In genomic region chr12:51419473-51420228, GRCh38 we compare ENCODE assay signal across 13 cellular contexts. TPM values are rescaled to one million over a fixed set of nuclear protein-coding genes. Genes with fewer than 3 reads are reported as not detected.
DNase-seq lines count a peak whose midpoint lies in the region; ATAC-seq and TF ChIP-seq lines count a peak whose summit lies in the region.
"Had no signal": no experiment of that assay in that cellular context is flagged by ENCODE, and none has a peak within 500 bp of the region (broad histone marks: within the 10 kb centered on the region; RNA-seq: fewer than 3 reads in every experiment).

No MANE protein-coding gene starts in this region.

- intact Hi-C loops in heart right ventricle (cut with DNase I): loop anchor here in 8 of 10 donors (2.0 to 10.0 kb wide), 13 partner anchors 113 to 655 kb away; partner anchors contain the start of gene SMIM41 (in 1 of the 8)

- no peaks in the 10 kb centered on the region for H3K9me3 ChIP-seq in heart right ventricle
- H3K9me3 ChIP-seq: thyroid gland had no signal

- H3K4me3 Mint-ChIP-seq in activated naive CD4-positive, alpha-beta T cell treated with anti-CD3 and anti-CD28 coated beads, Interleukin-2, amount 10 ng/mL, durations not matched to agents 7 days and 5 days: no peak overlapping the region
- H3K4me3 Mint-ChIP-seq: naive thymus-derived CD8-positive, alpha-beta T cell had no signal

- peaks cover 0 to 38% (median 16%) of the 10 kb centered on the region in 7 donors for H3K27me3 ChIP-seq in heart right ventricle

- H3K9me3 Mint-ChIP-seq in activated naive CD4-positive, alpha-beta T cell treated with anti-CD3 and anti-CD28 coated beads, Interleukin-2, amount 10 ng/mL, durations not matched to agents 7 days and 5 days: no peaks in the 10 kb centered on the region
- H3K9me3 Mint-ChIP-seq: naive thymus-derived CD8-positive, alpha-beta T cell had no signal

- DNase-seq in DMS153 treated with DMSO at 0.1 percent for 48 hours (lab: John Stamatoyannopoulos, UW; ENCODE audit: unreplicated experiment) (peak; percentile 72), NCI-H1417 (lab: John Stamatoyannopoulos, UW) (peak; percentile 35 to 94 (median 79)), SK-N-DZ (ENCODE audit: low spot score) (peak; percentile 48), iPS-NIHi7 (ENCODE audit: extremely low spot score) (peak; percentile 39), heart right ventricle (no peak)
- DNase-seq in activated naive CD4-positive, alpha-beta T cell treated with anti-CD3 and anti-CD28 coated beads, Interleukin-2, amount 10 ng/mL, durations not matched to agents 7 days and 5 days: no peak
- DNase-seq: central memory CD4-positive, alpha-beta T cell; DMS53; naive thymus-derived CD8-positive, alpha-beta T cell; thyroid gland had no signal

- TF ChIP-seq CTCF in heart right ventricle (IDR thresholded peaks at IDR 0.05): no peak

- H3K36me3 ChIP-seq in heart right ventricle: no peaks in the 10 kb centered on the region
- H3K36me3 ChIP-seq: thyroid gland had no signal

- H3K36me3 Mint-ChIP-seq in activated naive CD4-positive, alpha-beta T cell treated with anti-CD3 and anti-CD28 coated beads, Interleukin-2, amount 10 ng/mL, durations not matched to agents 7 days and 5 days: no peaks in the 10 kb centered on the region
- H3K36me3 Mint-ChIP-seq: naive thymus-derived CD8-positive, alpha-beta T cell had no signal

- H3K4me3 ChIP-seq in heart right ventricle: no peak overlapping the region
- H3K4me3 ChIP-seq: thyroid gland had no signal

- peaks cover 19% of the 10 kb centered on the region for H3K4me1 Mint-ChIP-seq in activated naive CD4-positive, alpha-beta T cell treated with anti-CD3 and anti-CD28 coated beads, Interleukin-2, amount 10 ng/mL, durations not matched to agents 7 days and 5 days

- ATAC-seq in heart right ventricle: no peak
- no peak for ATAC-seq in HG03521 (IDR thresholded peaks at IDR 0.05; ENCODE audit: unreplicated experiment)
- ATAC-seq in GM21529 (IDR thresholded peaks at IDR 0.05; ENCODE audit: unreplicated experiment): no peak
- ATAC-seq: naive thymus-derived CD8-positive, alpha-beta T cell had no signal

- WGBS in heart right ventricle, 2 donors: 39 to 40% methylated on average over 11 of the region's 11 CpGs

- H3K27ac ChIP-seq in heart right ventricle: no peak overlapping the region
- H3K27ac ChIP-seq: KMS-11, thyroid gland had no signal

- H3K27me3 Mint-ChIP-seq in activated naive CD4-positive, alpha-beta T cell treated with anti-CD3 and anti-CD28 coated beads, Interleukin-2, amount 10 ng/mL, durations not matched to agents 7 days and 5 days: peaks cover 30% of the 10 kb centered on the region

- H3K27ac Mint-ChIP-seq in activated naive CD4-positive, alpha-beta T cell treated with anti-CD3 and anti-CD28 coated beads, Interleukin-2, amount 10 ng/mL, durations not matched to agents 7 days and 5 days: no peak overlapping the region

- H3K4me1 ChIP-seq in heart right ventricle: peaks cover 0 to 6% (median 3%) of the 10 kb centered on the region in 9 donors
- H3K4me1 ChIP-seq: thyroid gland had no signal

- CTCF ChIA-PET in activated naive CD4-positive, alpha-beta T cell treated with anti-CD3 and anti-CD28 coated beads, Interleukin-2, amount 10 ng/mL, durations not matched to agents 7 days and 5 days (lab: Charles Lee): interaction anchor here (1.0 to 13.9 kb wide), 9 partner anchors 10 to 600 kb away, joined by 3 to 199 read pairs (median 7); no protein-coding TSS in a partner anchor

RNA-seq across cellular contexts. Expression of gene SLC4A8, which starts 5.0 kb away (rescaled TPM):
- 18.4 and 19.1 TPM in 2 replicates for polyA plus RNA-seq in SK-N-DZ (2014; cell fraction: cytosol; rRNA removed)
- 31.2 and 49.7 TPM in 2 replicates for polyA plus RNA-seq in SK-N-DZ (2014; cell fraction: nucleus; rRNA removed)
- total RNA-seq in heart right ventricle: 1 to 10 TPM in 1 of 10 donors, under 1 TPM in 9; 0.28 to 1.8 (median 0.63) TPM
- polyA plus RNA-seq in heart right ventricle: under 1 TPM; 0.12 to 0.22 TPM

RNA-seq across cellular contexts. Expression of gene GALNT6, which starts 28.4 kb away (rescaled TPM):
- 31.4 and 57.6 TPM in 2 replicates for polyA plus RNA-seq in SK-N-DZ (2014; cell fraction: cytosol; rRNA removed)
- polyA plus RNA-seq in SK-N-DZ (2014; cell fraction: nucleus; rRNA removed): 12.0 and 16.9 TPM in 2 replicates
- total RNA-seq in heart right ventricle: 1 to 10 TPM in 5 of 10 donors, under 1 TPM in 5; 0.23 to 6.3 (median 1.0) TPM
- polyA plus RNA-seq in heart right ventricle: under 1 TPM; 0.15 to 0.57 TPM

Comparison
In these comparisons a context has a peak if more than half of its experiments do, and no peak if none do; other contexts are left out.
1. DNase-seq: peak in DMS153 treated with DMSO at 0.1 percent for 48 hours (single experiment), NCI-H1417 (3 of 3), SK-N-DZ (single experiment) and iPS-NIHi7 (single experiment); none in activated naive CD4-positive, alpha-beta T cell treated with anti-CD3 and anti-CD28 coated beads, Interleukin-2, amount 10 ng/mL, durations not matched to agents 7 days and 5 days (single experiment) and heart right ventricle (0 of 2).